In the genomic region with DNA sequence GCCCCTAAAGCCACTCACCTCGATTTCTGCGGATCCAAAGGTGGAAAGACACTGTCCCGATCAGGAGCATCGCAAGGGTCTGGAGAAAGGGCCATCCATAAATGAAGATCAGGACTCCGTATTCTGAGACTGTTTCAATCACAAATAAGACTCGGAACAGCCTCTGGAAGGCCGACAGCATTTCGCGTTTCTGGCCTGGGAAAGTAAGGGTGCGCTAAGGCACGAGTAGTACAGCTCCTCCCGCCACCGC, we compare ENCODE assay signal across 8 cellular contexts. TPM values are rescaled to one million over a fixed set of nuclear protein-coding genes. Genes with fewer than 3 reads are reported as not detected.
DNase-seq lines count a peak whose midpoint lies in the region; TF ChIP-seq lines count a peak whose summit lies in the region.

No MANE protein-coding gene starts in this region.

- H3K4me2 ChIP-seq in PC-9 = peak overlapping the region; percentile 86
- H3K4me2 ChIP-seq in fibroblast of lung (ENCODE audit: extremely low read depth, insufficient read depth, low read length) = peak overlapping the region; percentile 73

- peaks cover 27% of the 10 kb centered on the region for H3K4me1 Mint-ChIP-seq in activated CD4-positive, alpha-beta T cell treated with anti-CD3 and anti-CD28 coated beads, Interleukin-2, amount 10 ng/mL, durations not matched to agents 24 days and 14 days

- H3K9me2 ChIP-seq in PC-9 (ENCODE audit: insufficient read depth) = no peaks in the 10 kb centered on the region

- H2AFZ ChIP-seq in PC-9 (peak overlapping the region; percentile 96), fibroblast of lung (ENCODE audit: low read length) (peak overlapping the region; percentile 99)

- H3K27me3 ChIP-seq in PC-9 (ENCODE audit: insufficient read depth, low read depth) = no peaks in the 10 kb centered on the region
- H3K27me3 ChIP-seq in fibroblast of lung (ENCODE audit: control insufficient read depth, insufficient read depth, low read length) = no peaks in the 10 kb centered on the region

- peak overlapping the region; percentile 87 for H3K27ac Mint-ChIP-seq in activated CD4-positive, alpha-beta T cell treated with anti-CD3 and anti-CD28 coated beads, Interleukin-2, amount 10 ng/mL, durations not matched to agents 24 days and 14 days

- peaks cover 5% of the 10 kb centered on the region for H3K36me3 Mint-ChIP-seq in activated CD4-positive, alpha-beta T cell treated with anti-CD3 and anti-CD28 coated beads, Interleukin-2, amount 10 ng/mL, durations not matched to agents 24 days and 14 days (ENCODE audit: low read depth)

- H3K27ac ChIP-seq in PC-9 (peak overlapping the region; percentile 83), fibroblast of lung (ENCODE audit: insufficient read depth, low read length) (peak overlapping the region; percentile 79)

- TF ChIP-seq CTCF in PC-9 (conservative IDR thresholded peaks at IDR 0.05) (no peak), fibroblast of lung (conservative IDR thresholded peaks at IDR 0.05 in 1 of 2, IDR thresholded peaks at IDR 0.05 in 1 of 2; ENCODE audit: low read depth in 1 of 2, low read length in 2 of 2) (no peak), retinal pigment epithelial cell (conservative IDR thresholded peaks at IDR 0.05; ENCODE audit: low read depth, low read length) (no peak)

- DNase-seq in activated CD4-positive, alpha-beta T cell treated with anti-CD3 and anti-CD28 coated beads, Interleukin-2, amount 10 ng/mL, durations not matched to agents 24 days and 14 days = no peak
- no peak for DNase-seq in activated CD4-positive, alpha-beta T cell treated with anti-CD3 and anti-CD28 coated beads for 1 hour
- DNase-seq in PC-9 = no peak
- no peak for DNase-seq in fibroblast of lung (ENCODE audit: low read depth in 2 of 2)
- DNase-seq in retinal pigment epithelial cell (ENCODE audit: low read depth) = no peak
- DNase-seq in NCI-H1105 (lab: John Stamatoyannopoulos, UW) = no peak
- no peak for DNase-seq in stimulated activated CD4-positive, alpha-beta T cell treated with anti-CD3 and anti-CD28 coated beads, Interleukin-1b, Interleukin-23, amount 100 ng/mL, for 48 hours
- DNase-seq in HuH-7 (ENCODE audit: low spot score) = no peak

- H3K4me3 Mint-ChIP-seq in activated CD4-positive, alpha-beta T cell treated with anti-CD3 and anti-CD28 coated beads, Interleukin-2, amount 10 ng/mL, durations not matched to agents 24 days and 14 days = peak overlapping the region; percentile 98

- intact Hi-C loops in activated CD4-positive, alpha-beta T cell treated with anti-CD3 and anti-CD28 coated beads, Interleukin-2, amount 10 ng/mL, durations not matched to agents 24 days and 14 days (cut with micrococcal nuclease) = loop anchor here (2.0 to 5.0 kb wide), 2 partner anchors 47 to 687 kb away; a partner anchor contains a TSS
- intact Hi-C loops in PC-9 (cut with micrococcal nuclease; ENCODE audit: unreplicated experiment) = no loop called here

- H3K4me3 ChIP-seq in PC-9 (peak overlapping the region; percentile 89), fibroblast of lung (replicated peaks in 1 of 4; ENCODE audit: control extremely low read depth in 1 of 4, insufficient read depth in 1 of 4, low read depth in 3 of 4, low read length in 4 of 4) (peak overlapping the region; percentile 63 to 87 (median 77)), retinal pigment epithelial cell (ENCODE audit: low read length) (peak overlapping the region; percentile 83)

- no peaks in the 10 kb centered on the region for H3K36me3 ChIP-seq in PC-9 (ENCODE audit: low read depth)
- H3K36me3 ChIP-seq in fibroblast of lung (ENCODE audit: control insufficient read depth, insufficient read depth, low read length) = no peaks in the 10 kb centered on the region

- no peaks in the 10 kb centered on the region for H3F3A ChIP-seq in PC-9 (ENCODE audit: insufficient read depth, low read depth)

- POLR2A ChIA-PET in PC-9 (lab: Charles Lee; ENCODE audit: unreplicated experiment) = interaction anchor here (0.6 to 0.7 kb wide), 3 partner anchors 11 to 1024 kb away, joined by 3 to 4 read pairs (median 3); no protein-coding TSS in a partner anchor

- H3K9me3 ChIP-seq in PC-9 (ENCODE audit: insufficient read depth, low read depth) = no peaks in the 10 kb centered on the region; the same call in 1 of the 2 replicates
- H3K9me3 ChIP-seq in fibroblast of lung (ENCODE audit: control insufficient read depth, insufficient read depth, low read depth, low read length) = no peaks in the 10 kb centered on the region

- H3K9ac ChIP-seq in fibroblast of lung (ENCODE audit: insufficient read depth, low read length) = peak overlapping the region; percentile 76

- BruUV-seq in PC-9 (replicated peaks; lab: Mats Ljungman, UMichigan) = no TSS peak

- peaks cover 7% of the 10 kb centered on the region for H3K9me3 Mint-ChIP-seq in activated CD4-positive, alpha-beta T cell treated with anti-CD3 and anti-CD28 coated beads, Interleukin-2, amount 10 ng/mL, durations not matched to agents 24 days and 14 days

- H3K79me2 ChIP-seq in PC-9 (ENCODE audit: low read depth) = peaks cover 43% of the 10 kb centered on the region
- H3K79me2 ChIP-seq in fibroblast of lung (ENCODE audit: control insufficient read depth, insufficient read depth, low read length) = peaks cover 8% of the 10 kb centered on the region

- H4K20me1 ChIP-seq in PC-9 (ENCODE audit: insufficient read depth) (0 out of 2 replicates have a peak, but pooled peaks cover 3% of the 10 kb centered on the region), fibroblast of lung (ENCODE audit: control insufficient read depth, extremely low read depth, insufficient read depth, low read length) (no peaks in the 10 kb centered on the region)

- peaks cover 30% of the 10 kb centered on the region for H3K27me3 Mint-ChIP-seq in activated CD4-positive, alpha-beta T cell treated with anti-CD3 and anti-CD28 coated beads, Interleukin-2, amount 10 ng/mL, durations not matched to agents 24 days and 14 days

- CTCF ChIA-PET in PC-9 (lab: Charles Lee) = interaction anchor here (0.6 to 0.8 kb wide), 3 partner anchors 17 to 552 kb away, joined by 3 to 4 read pairs (median 3); no protein-coding TSS in a partner anchor

- H3K4me1 ChIP-seq in PC-9 (replicated peaks; ENCODE audit: insufficient read depth) = peaks cover 16% of the 10 kb centered on the region
- H3K4me1 ChIP-seq in fibroblast of lung (ENCODE audit: control insufficient read depth, extremely low read depth, insufficient read depth, low read length) = no peaks in the 10 kb centered on the region

RNA-seq across cellular contexts. Expression of a gene that starts 44.6 kb away (rescaled TPM):
- not detected in 2 replicates for total RNA-seq in activated CD4-positive, alpha-beta T cell treated with anti-CD3 and anti-CD28 coated beads, Interleukin-2, amount 10 ng/mL, durations not matched to agents 24 days and 14 days
- not detected in 2 replicates for total RNA-seq in PC-9 (2021)
- total RNA-seq in fibroblast of lung = not detected in 2 replicates
- polyA plus RNA-seq in fibroblast of lung = not detected in 2 replicates
- polyA plus RNA-seq in fibroblast of lung (2012) = not detected in 2 replicates
- not detected in 2 replicates for polyA minus RNA-seq in fibroblast of lung (ENCODE audit: low replicate concordance)

RNA-seq across cellular contexts. Expression of a gene that starts 46.5 kb away (rescaled TPM):
- total RNA-seq in activated CD4-positive, alpha-beta T cell treated with anti-CD3 and anti-CD28 coated beads, Interleukin-2, amount 10 ng/mL, durations not matched to agents 24 days and 14 days = 5.1 and 5.2 TPM in 2 replicates
- total RNA-seq in PC-9 (2021) (14.3 and 16.2 TPM in 2 replicates), fibroblast of lung (5.1 and 5.6 TPM in 2 replicates)
- 5.3 and 7.0 TPM in 2 replicates for polyA plus RNA-seq in fibroblast of lung
- polyA plus RNA-seq in fibroblast of lung (2012) = 4.6 and 6.6 TPM in 2 replicates
- polyA minus RNA-seq in fibroblast of lung (ENCODE audit: low replicate concordance) = 11.7 and 13.4 TPM in 2 replicates

RNA-seq across cellular contexts. Expression of a gene that starts 53.0 kb away (rescaled TPM):
- not detected in 2 replicates for total RNA-seq in activated CD4-positive, alpha-beta T cell treated with anti-CD3 and anti-CD28 coated beads, Interleukin-2, amount 10 ng/mL, durations not matched to agents 24 days and 14 days
- total RNA-seq in PC-9 (2021) (not detected in 2 replicates), fibroblast of lung (not detected in 2 replicates)
- not detected in 2 replicates for polyA plus RNA-seq in fibroblast of lung
- not detected in 2 replicates for polyA plus RNA-seq in fibroblast of lung (2012)
- polyA minus RNA-seq in fibroblast of lung (ENCODE audit: low replicate concordance) = not detected in 2 replicates
